31 cellular contexts compared by ENCODE assay signal in the genomic region with DNA sequence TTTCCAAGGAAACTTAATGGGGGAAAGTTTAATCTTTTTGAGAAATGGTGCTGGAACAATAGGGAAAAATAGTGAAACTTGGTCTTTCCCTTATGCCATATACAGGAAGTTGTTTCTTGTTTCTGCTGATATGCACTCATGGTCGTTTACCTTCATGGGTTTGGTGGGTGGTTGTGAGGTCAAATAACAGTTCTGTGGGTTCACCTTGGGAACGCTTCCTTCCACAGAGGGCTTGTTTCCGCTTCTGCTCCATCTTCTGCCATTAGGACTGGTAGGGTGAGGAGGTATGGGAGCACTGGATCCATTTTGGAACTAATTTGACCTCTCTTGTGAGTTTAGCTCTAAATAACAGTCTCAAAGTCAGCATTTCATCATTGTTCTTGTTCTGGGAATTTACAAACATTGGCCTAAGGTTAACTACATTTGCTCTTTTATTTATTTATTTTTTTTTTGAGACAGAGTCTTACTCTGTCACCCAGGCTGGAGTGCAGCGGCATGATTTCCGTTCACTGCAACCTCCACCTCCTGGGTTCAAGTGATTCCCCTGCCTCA.
"Had no signal": no experiment of that assay in that cellular context is flagged by ENCODE, and none has a peak within 500 bp of the region (broad histone marks: within the 10 kb centered on the region; RNA-seq: fewer than 3 reads in every experiment).

No MANE protein-coding gene starts in this region.

- H3K4me3 ChIP-seq: adrenal gland, body of pancreas, esophagus squamous epithelium, gastroesophageal sphincter, heart right ventricle had no signal

- H3K27me3 ChIP-seq: adrenal gland, body of pancreas, esophagus squamous epithelium, gastroesophageal sphincter, heart right ventricle had no signal

- H3K4me1 ChIP-seq: adrenal gland, body of pancreas, esophagus squamous epithelium, heart right ventricle had no signal

- ATAC-seq: activated CD4-positive, CD25-positive, alpha-beta regulatory T cell treated with anti-CD3 and anti-CD28 coated beads, Interleukin-2, amount 50 U/mL, for 24 hours; activated CD8-positive, alpha-beta T cell treated with anti-CD3 and anti-CD28 coated beads for 36 hours; activated naive CD8-positive, alpha-beta T cell treated with anti-CD3 and anti-CD28 coated beads, Interleukin-2, amount 50 U/mL, for 24 hours; activated T-cell treated with anti-CD3 and anti-CD28 coated beads, Interleukin-2, amount 50 U/mL, for 4 hours; activated T-helper 17 cell treated with anti-CD3 and anti-CD28 coated beads, Interleukin-2, amount 50 U/mL, for 72 hours; body of pancreas; gastroesophageal sphincter; heart right ventricle; T-helper 17 cell had no signal

- H3K36me3 ChIP-seq: adrenal gland, esophagus squamous epithelium, gastroesophageal sphincter, heart right ventricle, WERI-Rb-1 had no signal

- H3K9me3 ChIP-seq: adrenal gland, body of pancreas, esophagus squamous epithelium, gastroesophageal sphincter, heart right ventricle had no signal

- FAIRE-seq: colon, endometrium, endothelial cell of umbilical vein had no signal

- DNase-seq: activated B cell treated with CpG ODN at 0.5 μM for 24 hours; activated CD4-positive, alpha-beta T cell treated with anti-CD3 and anti-CD28 coated beads for 48 hours; activated CD4-positive, alpha-beta T cell treated with anti-CD3 and anti-CD28 coated beads, Interleukin-2, amount 50 U/mL, for 1 hour; activated CD4-positive, alpha-beta T cell treated with anti-CD3 and anti-CD28 coated beads, Interleukin-2, amount 50 U/mL, for 48 hours; activated CD8-positive, alpha-beta memory T cell treated with anti-CD3 and anti-CD28 coated beads for 24 hours; activated CD8-positive, alpha-beta T cell treated with anti-CD3 and anti-CD28 coated beads for 36 hours; activated effector memory CD4-positive, alpha-beta T cell treated with Interleukin-2 at 50 U/mL for 16 hours; activated gamma-delta T cell treated with Interleukin-2 at 50 U/mL for 16 hours; activated naive CD4-positive, alpha-beta T cell treated with Interleukin-2 at 50 U/mL for 16 hours; activated naive CD8-positive, alpha-beta T cell treated with anti-CD3 and anti-CD28 coated beads for 36 hours; activated naive CD8-positive, alpha-beta T cell treated with anti-CD3 and anti-CD28 coated beads, Interleukin-2, amount 50 U/mL, for 24 hours; activated T-cell treated with anti-CD3 and anti-CD28 coated beads, Interleukin-2, amount 50 U/mL, for 4 hours; adrenal gland; amygdala; aorta; body of pancreas; caudate nucleus; effector CD8-positive, alpha-beta T cell; esophagus squamous epithelium; foreskin melanocyte; heart right ventricle; T-helper 17 cell; T1000; WERI-Rb-1 had no signal

- H3K27ac ChIP-seq: adrenal gland, body of pancreas, epithelial cell of prostate, esophagus squamous epithelium, gastroesophageal sphincter, heart right ventricle, WERI-Rb-1 had no signal
